In the genomic region with DNA sequence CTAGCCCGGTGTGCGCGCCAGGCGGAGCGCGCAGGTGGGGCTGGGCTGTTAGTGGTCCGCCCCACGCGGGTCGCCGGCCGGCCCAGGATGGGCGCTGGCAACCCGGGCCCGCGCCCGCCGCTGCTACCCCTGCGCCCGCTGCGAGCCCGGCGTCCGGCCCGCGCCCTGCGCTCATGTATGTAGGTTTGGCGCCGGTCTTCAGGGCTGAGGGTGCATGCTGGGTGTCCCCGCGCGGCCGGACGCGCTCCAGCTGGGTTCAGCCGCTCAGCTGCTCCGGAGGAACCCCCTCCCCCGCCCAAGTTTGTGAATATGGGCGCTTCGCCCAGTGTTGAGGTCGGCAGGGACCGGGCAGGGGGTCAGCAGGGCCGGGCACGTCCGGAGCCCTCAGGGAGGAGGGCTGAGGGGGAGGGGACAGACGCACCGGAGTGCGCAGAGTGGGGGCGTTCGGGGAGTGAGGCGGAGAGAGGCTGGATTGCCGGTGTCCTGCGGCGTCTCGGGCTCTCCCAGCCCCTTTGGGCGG, we compare ENCODE assay signal across 13 cellular contexts. TPM values are rescaled to one million over a fixed set of nuclear protein-coding genes. Genes with fewer than 3 reads are reported as not detected.
DNase-seq lines count a peak whose midpoint lies in the region; ATAC-seq, FAIRE-seq and TF ChIP-seq lines count a peak whose summit lies in the region.
"Had no signal": no experiment of that assay in that cellular context is flagged by ENCODE, and none has a peak within 500 bp of the region (broad histone marks: within the 10 kb centered on the region; RNA-seq: fewer than 3 reads in every experiment).

No MANE protein-coding gene starts in this region.

- H3K4me1 Mint-ChIP-seq in glutamatergic neuron (ENCODE audit: low read depth, unreplicated experiment) = peaks cover 6% of the 10 kb centered on the region

- peak overlapping the region; percentile 85 for H3K4me3 ChIP-seq in neural cell (ENCODE audit: low read length)

- no peaks in the 10 kb centered on the region for H3K36me3 ChIP-seq in neural cell (ENCODE audit: insufficient read depth, low read length)

- ATAC-seq in HG03135 (IDR thresholded peaks at IDR 0.05; ENCODE audit: unreplicated experiment) = no peak
- no peak for ATAC-seq in HG02870 (IDR thresholded peaks at IDR 0.05; ENCODE audit: unreplicated experiment)

- H3K9ac ChIP-seq in neural cell (ENCODE audit: low read length) = peak overlapping the region; percentile 62

- no peak for TF ChIP-seq EP300 in neural cell (conservative IDR thresholded peaks at IDR 0.05; ENCODE audit: poor library complexity, severe bottlenecking)

- TF ChIP-seq CTCF in glutamatergic neuron (IDR thresholded peaks at IDR 0.05; ENCODE audit: partially characterized antibody, unreplicated experiment) (no peak), neural cell (IDR thresholded peaks at IDR 0.05; ENCODE audit: poor library complexity, severe bottlenecking) (no peak)

- H3K27me3 ChIP-seq in neural cell (ENCODE audit: insufficient read depth, low read depth, low read length) = peaks cover 47% of the 10 kb centered on the region

- no peaks in the 10 kb centered on the region for H3K9me2 ChIP-seq in neural cell (ENCODE audit: insufficient read depth, low read length)

- TF ChIP-seq RAD21 in neural cell (conservative IDR thresholded peaks at IDR 0.05) = no peak

- H3F3A ChIP-seq in neural cell (ENCODE audit: insufficient read depth, low read length, poor library complexity, severe bottlenecking) = no peaks in the 10 kb centered on the region

- peak overlapping the region; percentile 46 for H3K27ac ChIP-seq in neural cell (ENCODE audit: low read length)
- H3K27ac ChIP-seq: HL-60 had no signal

- H3K9me3 Mint-ChIP-seq in glutamatergic neuron (ENCODE audit: unreplicated experiment) = peaks cover 9% of the 10 kb centered on the region

- no peak for TF ChIP-seq POLR2A in erythroblast (IDR thresholded peaks at IDR 0.05; ENCODE audit: low read length)

- H3K36me3 Mint-ChIP-seq in glutamatergic neuron (ENCODE audit: unreplicated experiment) = peaks cover 6% of the 10 kb centered on the region

- peak overlapping the region; percentile 43 for H2AFZ ChIP-seq in neural cell (ENCODE audit: low read depth, low read length)

- H4K20me1 ChIP-seq in neural cell (ENCODE audit: insufficient read depth) = no peaks in the 10 kb centered on the region

- FAIRE-seq in urothelium cell line (lab: Jason Lieb, UNC) = no peak

- H3K9me3 ChIP-seq in neural cell (ENCODE audit: low read length) = no peaks in the 10 kb centered on the region

- peaks cover 21% of the 10 kb centered on the region for H3K27me3 Mint-ChIP-seq in glutamatergic neuron (ENCODE audit: unreplicated experiment)

- DNase-seq in NCI-H82 (lab: John Stamatoyannopoulos, UW) = peak; percentile 33
- DNase-seq in NCI-H82 treated with DMSO at 0.1 percent for 48 hours (lab: John Stamatoyannopoulos, UW; ENCODE audit: unreplicated experiment) = no peak
- peak; percentile 42 for DNase-seq in glutamatergic neuron
- peak; percentile 50 for DNase-seq in urothelium cell line (ENCODE audit: low spot score)
- no peak for DNase-seq in erythroblast (lab: John Stamatoyannopoulos, UW)
- DNase-seq: NCI-H1930 had no signal

- H3K4me3 Mint-ChIP-seq in glutamatergic neuron (ENCODE audit: unreplicated experiment) = peak overlapping the region; percentile 65

- H3K27ac Mint-ChIP-seq in glutamatergic neuron (ENCODE audit: unreplicated experiment) = no peak overlapping the region

- H3K79me2 ChIP-seq in neural cell (replicated peaks; ENCODE audit: insufficient read depth, low read length) = peaks cover 5% of the 10 kb centered on the region

- peak overlapping the region; percentile 75 for H3K4me2 ChIP-seq in neural cell (ENCODE audit: low read length)

TF ChIP-seq in neural cell, 6 proteins besides CTCF, POLR2A, EP300 and RAD21:
- no peak for TF ChIP-seq EZH2 (IDR thresholded peaks at IDR 0.05; ENCODE audit: borderline replicate concordance, insufficient read depth, low read length, poor library complexity, severe bottlenecking)
- TF ChIP-seq POLR2AphosphoS5 (IDR thresholded peaks at IDR 0.05) = no peak
- TF ChIP-seq MXI1 (conservative IDR thresholded peaks at IDR 0.05; ENCODE audit: poor library complexity, severe bottlenecking) = peak; percentile 1

RNA-seq across cellular contexts. Expression of a gene that starts 0.6 kb away (rescaled TPM):
- 1.2 TPM for total RNA-seq in glutamatergic neuron (ENCODE audit: unreplicated experiment)
- polyA plus RNA-seq in neural cell = 4.6 TPM in 2 replicates
- 6.6 and 7.8 TPM in 2 replicates for polyA minus RNA-seq in neural cell
- total RNA-seq: A673, dermis microvascular lymphatic vessel endothelial cell, mesenteric fat pad had no signal

Comparison
In these comparisons a context has a peak if more than half of its experiments do, and no peak if none do; other contexts are left out.
1. DNase-seq: peak in NCI-H82 (single experiment), glutamatergic neuron (single experiment) and urothelium cell line (single experiment); none in NCI-H82 treated with DMSO at 0.1 percent for 48 hours (single experiment) and erythroblast (0 of 2).